Comparison of ENCODE assay signal across 8 cellular contexts in the genomic region with DNA sequence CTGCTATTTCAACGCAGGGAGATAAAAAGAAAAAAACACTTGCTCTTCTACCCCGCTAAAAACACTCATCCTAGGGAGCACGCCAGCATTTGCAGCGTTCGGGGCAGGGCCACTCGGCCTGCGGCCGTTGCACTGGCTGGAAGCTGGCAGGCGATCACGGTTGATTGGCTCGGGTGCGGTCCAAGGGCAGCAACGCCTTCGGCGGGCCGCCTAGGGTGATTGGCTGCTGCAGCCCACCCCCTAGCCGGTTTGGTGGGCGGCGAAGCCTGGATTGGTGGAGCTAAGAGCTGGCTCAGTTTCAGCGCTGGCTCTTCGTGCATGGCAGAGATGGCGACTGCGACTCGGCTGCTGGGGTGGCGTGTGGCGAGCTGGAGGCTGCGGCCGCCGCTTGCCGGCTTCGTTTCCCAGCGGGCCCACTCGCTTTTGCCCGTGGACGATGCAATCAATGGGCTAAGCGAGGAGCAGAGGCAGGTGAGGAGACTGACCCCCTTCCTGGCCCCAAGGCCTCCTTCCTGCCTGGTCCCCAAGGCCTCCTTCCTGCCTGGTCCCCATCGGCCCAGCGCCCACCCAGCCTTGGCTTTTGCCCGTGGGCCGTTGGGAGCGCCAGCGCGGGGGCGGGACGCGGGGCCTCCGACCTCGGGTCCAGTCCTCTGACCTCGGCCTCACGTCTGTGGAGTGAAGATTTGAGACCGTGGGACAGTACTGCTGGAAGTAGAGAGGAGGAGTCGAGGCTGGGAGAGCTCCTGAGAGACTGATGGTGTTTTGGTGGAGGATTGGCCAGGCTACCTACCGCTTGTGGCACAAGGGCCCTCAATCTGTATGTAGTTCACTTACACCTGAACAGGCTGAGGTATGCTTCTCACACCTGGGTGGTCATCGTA.
DNase-seq lines count a peak whose midpoint lies in the region; ATAC-seq lines count a peak whose summit lies in the region.

A gene (plus strand): TSS at position 295 of the 881 bp plus-strand sequence. CDS start 33 bp downstream, at position 328.

- peak; percentile 89 for ATAC-seq in HG03442 (IDR thresholded peaks at IDR 0.05; ENCODE audit: unreplicated experiment)

- DNase-seq in AML-193 (lab: John Stamatoyannopoulos, UW) (peak; percentile 87 to 95), GM19238 (ENCODE audit: insufficient read length, low spot score) (peak; percentile 97), NCI-H524 treated with DMSO at 0.1 percent for 48 hours (lab: John Stamatoyannopoulos, UW) (peak; percentile 87), kidney glomerular epithelial cell (lab: John Stamatoyannopoulos, UW) (peak; percentile 89)
- peak; percentile 76 to 81 for DNase-seq in activated CD4-positive, alpha-beta T cell treated with anti-CD3 and anti-CD28 coated beads for 4 hours
- peak; percentile 57 to 77 for DNase-seq in stimulated activated CD4-positive, alpha-beta T cell treated with anti-CD3 and anti-CD28 coated beads, Interleukin-1b, Interleukin-23, amount 100 ng/mL, for 1 hour (ENCODE audit: low read depth in 2 of 2)

- peak within 1 kb of the TSS; percentile 89 for H3K27ac ChIP-seq in cingulate gyrus (ENCODE audit: low read depth, low read length)

Comparison
In these comparisons a context has a peak if more than half of its experiments do, and no peak if none do; other contexts are left out.
1. Peak in every context shown above with its lines: DNase-seq, ATAC-seq and H3K27ac ChIP-seq.